ENCODE assay signal across 26 cellular contexts in genomic region chr5:123965626-123966025, GRCh38.
"Had no signal": no experiment of that assay in that cellular context is flagged by ENCODE, and none has a peak within 500 bp of the region (broad histone marks: within the 10 kb centered on the region; RNA-seq: fewer than 3 reads in every experiment).

No MANE protein-coding gene starts in this region.

- H3K4me3 Mint-ChIP-seq: activated naive CD4-positive, alpha-beta T cell treated with anti-CD3 and anti-CD28 coated beads, Interleukin-2, amount 10 ng/mL, durations not matched to agents 7 days and 5 days; activated naive CD8-positive, alpha-beta T cell treated with anti-CD3 and anti-CD28 coated beads, Interleukin-2, amount 10 ng/mL, durations not matched to agents 7 days and 5 days; endodermal cell; nephron; stimulated activated naive B cell treated with anti-CD40 and anti-IgM and Interleukin-4, amounts not matched to agents 10 μg/mL and 1 μg/mL and 100 μg/mL, for 72 hours; T-helper 1 cell treated with Interleukin-12 subunit alpha and Interleukin-12 subunit beta and Interleukin-4 antibody, amounts not matched to agents 30 μg/mL and 1 μg/mL, for 36 hours had no signal

- H3K4me3 ChIP-seq: left lung, lower lobe of right lung, ovary, prostate gland, sigmoid colon, smooth muscle cell, tibial nerve had no signal

- H3K27ac Mint-ChIP-seq: activated naive CD4-positive, alpha-beta T cell treated with anti-CD3 and anti-CD28 coated beads, Interleukin-2, amount 10 ng/mL, durations not matched to agents 7 days and 5 days; activated naive CD8-positive, alpha-beta T cell treated with anti-CD3 and anti-CD28 coated beads, Interleukin-2, amount 10 ng/mL, durations not matched to agents 7 days and 5 days; endodermal cell; stimulated activated naive B cell treated with anti-CD40 and anti-IgM and Interleukin-4, amounts not matched to agents 10 μg/mL and 1 μg/mL and 100 μg/mL, for 72 hours; T-helper 1 cell treated with Interleukin-12 subunit alpha and Interleukin-12 subunit beta and Interleukin-4 antibody, amounts not matched to agents 30 μg/mL and 1 μg/mL, for 36 hours had no signal

- H3K4me1 ChIP-seq: foreskin keratinocyte, left lung, lower lobe of right lung, prostate gland, sigmoid colon, tibial nerve had no signal

- DNase-seq: activated CD4-positive, alpha-beta T cell treated with anti-CD3 and anti-CD28 coated beads for 4 hours; activated CD4-positive, alpha-beta T cell treated with anti-CD3 and anti-CD28 coated beads, Interleukin-2, amount 50 U/mL, for 4 hours; activated gamma-delta T cell; activated naive CD4-positive, alpha-beta T cell treated with anti-CD3 and anti-CD28 coated beads, Interleukin-2, amount 10 ng/mL, durations not matched to agents 7 days and 5 days; activated naive CD8-positive, alpha-beta T cell treated with anti-CD3 and anti-CD28 coated beads, Interleukin-2, amount 10 ng/mL, durations not matched to agents 7 days and 5 days; amniotic stem cell; endodermal cell; foreskin keratinocyte; left lung; lower lobe of right lung; mesendoderm; ovary; sigmoid colon; SK-N-SH; stimulated activated CD4-positive, alpha-beta T cell treated with anti-CD3 and anti-CD28 coated beads, Interleukin-15, amount 100 ng/mL, for 24 hours; stimulated activated CD4-positive, alpha-beta T cell treated with anti-CD3 and anti-CD28 coated beads, Interleukin-2, amount 100 ng/mL, for 24 hours; stimulated activated naive B cell treated with anti-CD40 and anti-IgM and Interleukin-4, amounts not matched to agents 10 μg/mL and 1 μg/mL and 100 μg/mL, for 72 hours; SW 1271; T-helper 9 cell had no signal

- H3K36me3 Mint-ChIP-seq: activated naive CD4-positive, alpha-beta T cell treated with anti-CD3 and anti-CD28 coated beads, Interleukin-2, amount 10 ng/mL, durations not matched to agents 7 days and 5 days; activated naive CD8-positive, alpha-beta T cell treated with anti-CD3 and anti-CD28 coated beads, Interleukin-2, amount 10 ng/mL, durations not matched to agents 7 days and 5 days had no signal

- H3K27ac ChIP-seq: foreskin keratinocyte, left lung, lower lobe of right lung, ovary, prostate gland, sigmoid colon, tibial nerve, VCaP had no signal

- H3K27me3 Mint-ChIP-seq: activated naive CD4-positive, alpha-beta T cell treated with anti-CD3 and anti-CD28 coated beads, Interleukin-2, amount 10 ng/mL, durations not matched to agents 7 days and 5 days; activated naive CD8-positive, alpha-beta T cell treated with anti-CD3 and anti-CD28 coated beads, Interleukin-2, amount 10 ng/mL, durations not matched to agents 7 days and 5 days; stimulated activated naive B cell treated with anti-CD40 and anti-IgM and Interleukin-4, amounts not matched to agents 10 μg/mL and 1 μg/mL and 100 μg/mL, for 72 hours had no signal

- ATAC-seq: esophagus mucosa; foreskin keratinocyte; left lung; lower lobe of right lung; stimulated activated naive B cell treated with anti-CD40 and anti-IgM and Interleukin-4, amounts not matched to agents 10 μg/mL and 1 μg/mL and 100 μg/mL, for 72 hours had no signal

- H3K27me3 ChIP-seq: foreskin keratinocyte, left lung, ovary, sigmoid colon, tibial nerve had no signal

- H3K9me3 Mint-ChIP-seq: activated naive CD8-positive, alpha-beta T cell treated with anti-CD3 and anti-CD28 coated beads, Interleukin-2, amount 10 ng/mL, durations not matched to agents 7 days and 5 days; endodermal cell had no signal

- H3K36me3 ChIP-seq: left lung, lower lobe of right lung, ovary, prostate gland, sigmoid colon, tibial nerve had no signal

- H3K4me1 Mint-ChIP-seq: activated naive CD4-positive, alpha-beta T cell treated with anti-CD3 and anti-CD28 coated beads, Interleukin-2, amount 10 ng/mL, durations not matched to agents 7 days and 5 days; activated naive CD8-positive, alpha-beta T cell treated with anti-CD3 and anti-CD28 coated beads, Interleukin-2, amount 10 ng/mL, durations not matched to agents 7 days and 5 days; endodermal cell had no signal

- H3K9me3 ChIP-seq: lower lobe of right lung, ovary, prostate gland, sigmoid colon, SK-N-SH, tibial nerve had no signal
